In the genomic region with DNA sequence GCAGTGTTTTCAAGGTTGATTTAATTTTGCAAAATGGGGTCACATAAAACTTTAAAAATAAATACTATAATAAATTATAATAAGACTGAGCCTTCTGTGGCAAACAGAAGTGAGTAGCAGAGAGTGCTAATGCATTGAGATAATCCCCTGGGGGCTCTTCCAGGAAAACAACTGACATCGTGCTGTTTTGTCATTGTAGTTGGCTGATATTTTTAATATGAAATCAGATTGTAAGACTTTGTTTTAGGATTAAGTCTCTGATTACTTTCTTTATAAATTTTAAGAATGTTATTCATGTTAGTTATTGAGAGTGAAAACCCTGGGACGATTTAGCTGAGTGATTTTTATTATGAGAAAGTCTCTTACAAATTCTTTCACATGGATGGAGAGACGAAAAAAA, we compare ENCODE assay signal across 12 cellular contexts.
DNase-seq lines count a peak whose midpoint lies in the region; ATAC-seq, FAIRE-seq and TF ChIP-seq lines count a peak whose summit lies in the region.
"Had no signal": no experiment of that assay in that cellular context is flagged by ENCODE, and none has a peak within 500 bp of the region (broad histone marks: within the 10 kb centered on the region; RNA-seq: fewer than 3 reads in every experiment).

No MANE protein-coding gene starts in this region.

- FAIRE-seq in GM19239 (lab: Jason Lieb, UNC): peak; percentile 4
- no peak for FAIRE-seq in GM12891 (lab: Jason Lieb, UNC)

- intact Hi-C loops in sigmoid colon (cut with DNase I): no loop called here

- no peak for TF ChIP-seq POLR2A in sigmoid colon (IDR thresholded peaks at IDR 0.05)
- no peak for TF ChIP-seq POLR2A in GM12891 (IDR thresholded peaks at IDR 0.05; ENCODE audit: low read depth, low read length)

- TF ChIP-seq EP300 in sigmoid colon (IDR thresholded peaks at IDR 0.05): no peak

- DNase-seq in GM19239 (ENCODE audit: insufficient read length, low spot score) (no peak), SJCRH30 (peak in 1 of 2 experiments; percentile 57), glomerular visceral epithelial cell (ENCODE audit: extremely low spot score) (peak; percentile 53), sigmoid colon (no peak), GM12891 (ENCODE audit: insufficient read length, low spot score) (no peak), cerebellum (ENCODE audit: low spot score) (no peak)
- no peak for DNase-seq in stimulated activated naive CD8-positive, alpha-beta T cell treated with anti-CD3 and anti-CD28 coated beads, Interleukin-15, Interleukin-2, amounts not matched to agents 100 U/mL and 50 U/mL, for 24 hours
- DNase-seq: activated CD4-positive, alpha-beta T cell treated with anti-CD3 and anti-CD28 coated beads, Interleukin-2, amount 50 U/mL, for 1 hour; Caco-2; KG1; NCI-H524 treated with DMSO at 0.1 percent for 48 hours had no signal

- H3K27ac ChIP-seq in SJCRH30: peak overlapping the region; percentile 87
- peak overlapping the region; percentile 80 to 87 (median 84) for H3K27ac ChIP-seq in sigmoid colon

- ATAC-seq in stimulated activated naive CD8-positive, alpha-beta T cell treated with anti-CD3 and anti-CD28 coated beads, Interleukin-15, Interleukin-2, amounts not matched to agents 100 U/mL and 50 U/mL, for 24 hours: no peak
- no peak for ATAC-seq in HG03108 (IDR thresholded peaks at IDR 0.05; ENCODE audit: unreplicated experiment)

- no peaks in the 10 kb centered on the region for H3K36me3 ChIP-seq in SJCRH30
- H3K36me3 ChIP-seq in sigmoid colon: no peaks in the 10 kb centered on the region

- WGBS in sigmoid colon, 2 donors: 67 to 76% methylated on average over 3 of the region's 3 CpGs

- no peak for TF ChIP-seq CTCF in sigmoid colon (IDR thresholded peaks at IDR 0.05)

- H3K9me3 ChIP-seq in SJCRH30 (replicated peaks): no peaks in the 10 kb centered on the region
- H3K9me3 ChIP-seq in sigmoid colon: no peaks in the 10 kb centered on the region
- H3K9me3 ChIP-seq: Caco-2 had no signal

- no peaks in the 10 kb centered on the region for H3K27me3 ChIP-seq in SJCRH30
- H3K27me3 ChIP-seq in sigmoid colon: no peaks in the 10 kb centered on the region

- H3K4me3 ChIP-seq in SJCRH30: peak overlapping the region; percentile 35
- no peak overlapping the region for H3K4me3 ChIP-seq in sigmoid colon

- peaks cover 30% of the 10 kb centered on the region for H3K4me1 ChIP-seq in SJCRH30
- peaks cover 0 to 98% (median 93%) of the 10 kb centered on the region in 4 donors for H3K4me1 ChIP-seq in sigmoid colon

TF ChIP-seq in GM12891, 5 proteins besides CTCF, POLR2A, EP300 and RAD21:
- TF ChIP-seq SPI1 (IDR thresholded peaks at IDR 0.05; ENCODE audit: low read depth, low read length): no peak
- TF ChIP-seq TAF1 (IDR thresholded peaks at IDR 0.05; ENCODE audit: low read depth, low read length): no peak
- TF ChIP-seq PAX5 (IDR thresholded peaks at IDR 0.05; ENCODE audit: insufficient read depth, low read length, severe bottlenecking): no peak
- TF ChIP-seq POLR2AphosphoS5 (IDR thresholded peaks at IDR 0.05; ENCODE audit: low read depth, low read length): no peak
- no peak for TF ChIP-seq POU2F2 (IDR thresholded peaks at IDR 0.05; ENCODE audit: low read depth, low read length)
